In genomic region chr19:662962-663681, GRCh38 we compare ENCODE assay signal across 8 cellular contexts. TPM values are rescaled to one million over a fixed set of nuclear protein-coding genes. Genes with fewer than 3 reads are reported as not detected.
A peak's percentile ranks its signal among the peaks of the same experiment; 100 is the strongest.
DNase-seq lines count a peak whose midpoint lies in the region; ATAC-seq and TF ChIP-seq lines count a peak whose summit lies in the region.

Gene RNF126, minus strand, starts transcription at chr19:663214. Its CDS starts 93 bp downstream, at chr19:663121.

- no peaks in the 10 kb centered on the region for H3K9me3 Mint-ChIP-seq in activated CD4-positive, alpha-beta T cell treated with anti-CD3 and anti-CD28 coated beads, Interleukin-2, amount 10 ng/mL, durations not matched to agents 7 days and 5 days

- CTCF ChIA-PET in activated CD4-positive, alpha-beta T cell treated with anti-CD3 and anti-CD28 coated beads, Interleukin-2, amount 10 ng/mL, durations not matched to agents 7 days and 5 days (lab: Charles Lee): interaction anchor here (0.6 to 1.6 kb wide), 5 partner anchors 15 to 283 kb away, joined by 3 to 10 read pairs (median 4); no protein-coding TSS in a partner anchor

- DNase-seq in AG09309 (ENCODE audit: low read depth) (peak; percentile 51), NCI-H526 treated with DMSO at 0.1 percent for 48 hours (lab: John Stamatoyannopoulos, UW) (peak; percentile 64), cortex of kidney (lab: John Stamatoyannopoulos, UW) (peak; percentile 66), left kidney (ENCODE audit: low read depth, low spot score) (peak; percentile 95)
- DNase-seq in activated CD4-positive, alpha-beta T cell treated with anti-CD3 and anti-CD28 coated beads, Interleukin-2, amount 10 ng/mL, durations not matched to agents 7 days and 5 days: peak; percentile 91
- peak; percentile 92 for DNase-seq in stimulated activated CD4-positive, alpha-beta T cell treated with anti-CD3 and anti-CD28 coated beads, Interleukin-1b, Interleukin-23, amount 100 ng/mL, for 48 hours

- H3K36me3 Mint-ChIP-seq in activated CD4-positive, alpha-beta T cell treated with anti-CD3 and anti-CD28 coated beads, Interleukin-2, amount 10 ng/mL, durations not matched to agents 7 days and 5 days (ENCODE audit: low read depth): peaks cover 15% of the 10 kb centered on the region

- POLR2A ChIA-PET in activated CD4-positive, alpha-beta T cell treated with anti-CD3 and anti-CD28 coated beads, Interleukin-2, amount 10 ng/mL, durations not matched to agents 7 days and 5 days (lab: Charles Lee): interaction anchor here (0.6 kb wide), 1 partner anchor 405 kb away, joined by 3 read pairs; no protein-coding TSS in a partner anchor

- peak; percentile 78 for TF ChIP-seq POLR2A in GM19099 (IDR thresholded peaks at IDR 0.05; ENCODE audit: extremely low read depth, insufficient read length, low read depth)

- peak within 1 kb of the TSS; percentile 99 for H3K4me3 Mint-ChIP-seq in activated CD4-positive, alpha-beta T cell treated with anti-CD3 and anti-CD28 coated beads, Interleukin-2, amount 10 ng/mL, durations not matched to agents 7 days and 5 days

- H3K4me1 Mint-ChIP-seq in activated CD4-positive, alpha-beta T cell treated with anti-CD3 and anti-CD28 coated beads, Interleukin-2, amount 10 ng/mL, durations not matched to agents 7 days and 5 days: peaks cover 39% of the 10 kb centered on the region

- H3K27me3 Mint-ChIP-seq in activated CD4-positive, alpha-beta T cell treated with anti-CD3 and anti-CD28 coated beads, Interleukin-2, amount 10 ng/mL, durations not matched to agents 7 days and 5 days: no peaks in the 10 kb centered on the region

- ATAC-seq in HG03442 (IDR thresholded peaks at IDR 0.05; ENCODE audit: unreplicated experiment): peak; percentile 58

- no peak for TF ChIP-seq CTCF in AG09309 (IDR thresholded peaks at IDR 0.05; ENCODE audit: control insufficient read depth, insufficient read depth, low read depth, low read length, missing control alignments)

- H3K27ac Mint-ChIP-seq in activated CD4-positive, alpha-beta T cell treated with anti-CD3 and anti-CD28 coated beads, Interleukin-2, amount 10 ng/mL, durations not matched to agents 7 days and 5 days: peak within 1 kb of the TSS; percentile 97

- peak within 1 kb of the TSS; percentile 73 for H3K4me3 ChIP-seq in AG09309 (ENCODE audit: control insufficient read depth, low read depth, low read length)

RNA-seq across cellular contexts. Expression of gene RNF126, which starts in this region (rescaled TPM):
- total RNA-seq in activated CD4-positive, alpha-beta T cell treated with anti-CD3 and anti-CD28 coated beads, Interleukin-2, amount 10 ng/mL, durations not matched to agents 7 days and 5 days: 10 to 100 TPM; 71.5 to 80.3 TPM

Comparison
In these comparisons a context has a peak if more than half of its experiments do, and no peak if none do; other contexts are left out.
1. Peak in every context shown above with its lines: DNase-seq, ATAC-seq and H3K4me3 ChIP-seq.